Comparison of ENCODE assay signal across 9 cellular contexts in genomic region chr6:10747251-10747972, GRCh38. TPM values are rescaled to one million over a fixed set of nuclear protein-coding genes. Genes with fewer than 3 reads are reported as not detected.
DNase-seq lines count a peak whose midpoint lies in the region; ATAC-seq, FAIRE-seq and TF ChIP-seq lines count a peak whose summit lies in the region.
"Had no signal": no experiment of that assay in that cellular context is flagged by ENCODE, and none has a peak within 500 bp of the region (broad histone marks: within the 10 kb centered on the region; RNA-seq: fewer than 3 reads in every experiment).

TSS of gene TMEM14B (plus strand) at chr6:10747805. CDS start at chr6:10749246, 1,441 bp downstream.

- no peak for TF ChIP-seq CTCF in AG09319 (IDR thresholded peaks at IDR 0.05; ENCODE audit: low read depth, low read length)
- no peak for TF ChIP-seq CTCF in keratinocyte (optimal IDR thresholded peaks at IDR 0.05 in 1 of 3, IDR thresholded peaks at IDR 0.05 in 1 of 3, conservative IDR thresholded peaks at IDR 0.05 in 1 of 3; ENCODE audit: extremely low read depth in 1 of 3, insufficient read depth in 2 of 3, low read length in 3 of 3)

- peaks cover 20% of the 10 kb centered on the region for H3K4me1 ChIP-seq in keratinocyte (ENCODE audit: control insufficient read depth, extremely low read depth, insufficient read depth, low read length)

- H3K4me2 ChIP-seq in keratinocyte (ENCODE audit: control insufficient read depth, extremely low read depth, insufficient read depth, low read depth, low read length) = peak within 1 kb of the TSS; percentile 91

- H3K27me3 ChIP-seq in keratinocyte (ENCODE audit: control insufficient read depth, extremely low read depth, insufficient read depth, low read length) = no peaks in the 10 kb centered on the region

- H3K27ac ChIP-seq in keratinocyte (ENCODE audit: control insufficient read depth, insufficient read depth, low read length) = peak within 1 kb of the TSS; percentile 89

- dilution Hi-C loops in keratinocyte (cut with MboI; ENCODE audit: extremely low pct_ligation_motif_present, low sequenced_read_pairs) = no loop called here

- peak within 1 kb of the TSS; percentile 91 for H3K9ac ChIP-seq in keratinocyte (ENCODE audit: control insufficient read depth, extremely low read depth, insufficient read depth, low read length)

- ATAC-seq in GM19035 (IDR thresholded peaks at IDR 0.05; ENCODE audit: unreplicated experiment) = peak; percentile 93
- peak; percentile 97 for ATAC-seq in HG03354 (IDR thresholded peaks at IDR 0.05; ENCODE audit: poor library complexity, severe bottlenecking, unreplicated experiment)

- peak within 1 kb of the TSS; percentile 70 for H2AFZ ChIP-seq in keratinocyte (ENCODE audit: control insufficient read depth, low read length)

- peaks cover 40% of the 10 kb centered on the region for H3K79me2 ChIP-seq in keratinocyte (ENCODE audit: control insufficient read depth, insufficient read depth, low read length)

- no peak for FAIRE-seq in keratinocyte (lab: Jason Lieb, UNC)
- FAIRE-seq: colon had no signal

- no peaks in the 10 kb centered on the region for H3K9me1 ChIP-seq in keratinocyte (ENCODE audit: control insufficient read depth, extremely low read depth, insufficient read depth, low read length)

- H3K9me3 ChIP-seq in keratinocyte (ENCODE audit: control insufficient read depth, low read depth, low read length) = no peaks in the 10 kb centered on the region

- peak within 1 kb of the TSS; percentile 49 to 90 (median 70) for H3K4me3 ChIP-seq in keratinocyte (ENCODE audit: control insufficient read depth in 2 of 3, extremely low read depth in 1 of 3, insufficient read depth in 2 of 3, low read depth in 1 of 3, low read length in 3 of 3)

- peak; percentile 88 for DNase-seq in AG09319 (ENCODE audit: extremely low read depth, low read depth)
- peak; percentile 91 for DNase-seq in NCI-H446 treated with DMSO at 0.1 percent for 48 hours (lab: John Stamatoyannopoulos, UW)
- DNase-seq in activated CD4-positive, CD25-positive, alpha-beta regulatory T cell treated with anti-CD3 and anti-CD28 coated beads, Interleukin-2, amount 50 U/mL, for 72 hours = peak; percentile 100
- peak; percentile 94 to 98 for DNase-seq in cerebellar nuclear complex (lab: John Stamatoyannopoulos, UW)
- peak; percentile 72 for DNase-seq in keratinocyte (ENCODE audit: low read depth, low spot score)
- peak; percentile 100 for DNase-seq in stimulated activated CD4-positive, alpha-beta T cell treated with anti-CD3 and anti-CD28 coated beads, Interleukin-15, amount 100 ng/mL, for 24 hours

- peaks cover 8 to 13% of the 10 kb centered on the region in 2 experiments for H3K36me3 ChIP-seq in keratinocyte (ENCODE audit: control insufficient read depth in 2 of 2, extremely low read depth in 1 of 2, insufficient read depth in 2 of 2, low read length in 2 of 2)

- H4K20me1 ChIP-seq in keratinocyte (ENCODE audit: control insufficient read depth, extremely low read depth, insufficient read depth, low read length) = no peaks in the 10 kb centered on the region

RNA-seq across cellular contexts. Expression of gene TMEM14B, which starts in this region (rescaled TPM):
- polyA plus RNA-seq in keratinocyte = 86.2 to 157 TPM (median 96.2 TPM) in 3 replicates
- 24.1 TPM for polyA plus RNA-seq in keratinocyte (2011; ENCODE audit: low read depth)
- polyA plus RNA-seq in keratinocyte (2011; cell fraction: cytosol; rRNA removed) = 84.7 and 117 TPM in 2 replicates
- 25.9 and 36.5 TPM in 2 replicates for polyA plus RNA-seq in keratinocyte (2011; cell fraction: nucleus; rRNA removed)
- 52.9 and 85.5 TPM in 2 replicates for polyA plus RNA-seq in keratinocyte (2012; ENCODE audit: low replicate concordance)
- polyA minus RNA-seq in keratinocyte = 11.0 to 59.4 TPM (median 31.0 TPM) in 3 replicates
- polyA minus RNA-seq in keratinocyte (2011; cell fraction: cytosol; rRNA and poly(A)+ RNA removed) = 34.9 TPM
- polyA minus RNA-seq in keratinocyte (2011; cell fraction: nucleus; rRNA and poly(A)+ RNA removed) = 6.2 and 12.6 TPM in 2 replicates

Comparison
In these comparisons a context has a peak if more than half of its experiments do, and no peak if none do; other contexts are left out.
1. Peak in every context shown above with its lines: DNase-seq, ATAC-seq, H3K4me3 ChIP-seq and H3K27ac ChIP-seq.